23 cellular contexts compared by ENCODE assay signal in genomic region chr19:2099937-2100718, GRCh38.
"Had no signal": no experiment of that assay in that cellular context is flagged by ENCODE, and none has a peak within 500 bp of the region (broad histone marks: within the 10 kb centered on the region; RNA-seq: fewer than 3 reads in every experiment).

No MANE protein-coding gene starts in this region.

- DNase-seq: activated CD4-positive, CD25-positive, alpha-beta regulatory T cell treated with anti-CD3 and anti-CD28 coated beads, Interleukin-2, amount 50 U/mL, for 72 hours; activated CD8-positive, alpha-beta memory T cell treated with anti-CD3 and anti-CD28 coated beads, Interleukin-2, amount 50 U/mL, for 4 hours; activated CD8-positive, alpha-beta T cell treated with anti-CD3 and anti-CD28 coated beads for 36 hours; activated gamma-delta T cell treated with Interleukin-2 at 50 U/mL for 16 hours; activated naive CD4-positive, alpha-beta T cell treated with anti-CD3 and anti-CD28 coated beads, Interleukin-2, amount 10 ng/mL, durations not matched to agents 7 days and 5 days; activated naive CD8-positive, alpha-beta T cell treated with anti-CD3 and anti-CD28 coated beads for 36 hours; activated T-cell treated with anti-CD3 and anti-CD28 coated beads, Interleukin-2, amount 50 U/mL, for 72 hours; brain microvascular endothelial cell; cerebellar nuclear complex; MM.1S; NCI-H1105; NCI-H1436; NCI-H1694 treated with DMSO at 0.1 percent for 48 hours; NCI-H2029 treated with DMSO at 0.1 percent for 48 hours; NCI-H345; NCI-H524; Peyer's patch; SHP77; T-helper 17 cell; T-helper 9 cell had no signal

- H3K9me3 ChIP-seq: Peyer's patch had no signal

- H3K4me3 ChIP-seq: cardiac muscle cell, Peyer's patch had no signal

- H3K27me3 Mint-ChIP-seq: activated CD8-positive, alpha-beta T cell treated with anti-CD3 and anti-CD28 coated beads for 36 hours; activated naive CD8-positive, alpha-beta T cell treated with anti-CD3 and anti-CD28 coated beads for 36 hours; T-helper 17 cell had no signal

- ATAC-seq: activated CD8-positive, alpha-beta T cell treated with anti-CD3 and anti-CD28 coated beads for 36 hours; activated T-cell treated with anti-CD3 and anti-CD28 coated beads, Interleukin-2, amount 50 U/mL, for 72 hours; T-helper 17 cell; WTC11 had no signal

- H3K27me3 ChIP-seq: brain microvascular endothelial cell, cardiac muscle cell, Peyer's patch had no signal

- H3K27ac Mint-ChIP-seq: activated CD8-positive, alpha-beta T cell treated with anti-CD3 and anti-CD28 coated beads for 36 hours; activated naive CD4-positive, alpha-beta T cell treated with anti-CD3 and anti-CD28 coated beads, Interleukin-2, amount 10 ng/mL, durations not matched to agents 7 days and 5 days; activated naive CD8-positive, alpha-beta T cell treated with anti-CD3 and anti-CD28 coated beads for 36 hours; activated T-cell treated with anti-CD3 and anti-CD28 coated beads, Interleukin-2, amount 50 U/mL, for 72 hours; activated T-helper 2 cell treated with anti-CD3 and anti-CD28 coated beads, Interferon-gamma antibody, Interleukin-2, Interleukin-4, amounts not matched to agents 10 μg/mL and 5 μg/mL and 100 μg/mL, durations not matched to agents 14 hours and 24 hours and 36 hours; T-helper 17 cell; WTC11 had no signal

- H3K4me3 Mint-ChIP-seq: activated CD8-positive, alpha-beta T cell treated with anti-CD3 and anti-CD28 coated beads for 36 hours; activated naive CD4-positive, alpha-beta T cell treated with anti-CD3 and anti-CD28 coated beads, Interleukin-2, amount 10 ng/mL, durations not matched to agents 7 days and 5 days; activated naive CD8-positive, alpha-beta T cell treated with anti-CD3 and anti-CD28 coated beads for 36 hours; activated T-cell treated with anti-CD3 and anti-CD28 coated beads, Interleukin-2, amount 50 U/mL, for 72 hours; T-helper 17 cell; WTC11 had no signal

- H3K27ac ChIP-seq: brain microvascular endothelial cell, cardiac muscle cell, Peyer's patch had no signal
